ENCODE assay signal across 1 cellular context in the genomic region with DNA sequence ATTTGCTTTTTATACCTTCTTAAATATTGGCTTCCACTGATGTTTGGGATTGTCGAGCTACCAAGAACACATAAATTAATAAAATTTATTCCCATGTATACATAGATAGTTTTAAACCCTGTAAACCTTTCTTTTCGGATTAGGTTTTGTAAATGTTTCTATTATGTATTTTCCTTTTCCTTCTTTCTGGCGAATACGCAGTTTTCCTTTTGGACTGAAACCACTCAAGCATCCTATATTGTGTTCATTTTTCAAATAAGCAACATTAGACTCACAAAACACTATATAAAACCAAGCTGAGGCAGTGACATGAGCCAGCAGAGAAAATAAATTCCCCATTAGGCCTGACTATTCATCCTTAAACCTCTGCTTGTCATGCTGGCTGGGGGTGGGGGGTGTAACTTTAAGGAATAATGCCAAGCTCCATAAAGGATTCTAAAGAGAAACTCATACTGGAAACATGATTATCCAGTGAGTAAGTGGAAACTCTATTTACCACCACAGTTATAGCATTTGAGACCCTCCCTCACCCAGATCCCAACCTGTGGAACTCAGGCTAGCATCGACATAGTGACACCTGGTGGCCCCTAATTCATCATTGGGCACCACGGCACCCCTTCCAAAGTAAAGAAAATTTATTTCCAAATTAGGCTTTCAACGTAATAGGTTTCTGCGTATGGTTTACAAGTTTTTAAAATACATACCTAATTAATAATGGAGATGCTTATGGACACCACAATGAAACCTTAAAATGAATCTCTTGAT.
TF ChIP-seq lines count a peak whose summit lies in the region.

No MANE protein-coding gene starts in this region.

TF ChIP-seq in H1, 55 proteins besides CTCF, POLR2A, EP300 and RAD21 (continued from another document):
- TF ChIP-seq RNF2 (IDR thresholded peaks at IDR 0.05; ENCODE audit: borderline replicate concordance, low read depth, low read length, missing control alignments, poor library complexity, severe bottlenecking) (no peak), JUND (IDR thresholded peaks at IDR 0.05; ENCODE audit: low read length) (no peak)
